ENCODE assay signal across 8 cellular contexts in genomic region chr14:78566017-78566858, GRCh38.
DNase-seq lines count a peak whose midpoint lies in the region; ATAC-seq, FAIRE-seq and TF ChIP-seq lines count a peak whose summit lies in the region.

No MANE protein-coding gene starts in this region.

- H3K27me3 ChIP-seq in RWPE2 (ENCODE audit: insufficient read depth, poor library complexity, severe bottlenecking) (no peaks in the 10 kb centered on the region), parathyroid adenoma (ENCODE audit: control insufficient read depth, insufficient read depth, low read length) (no peaks in the 10 kb centered on the region)

- H3K4me1 ChIP-seq in ES-I3 (ENCODE audit: insufficient read depth, low read length) = peaks cover 7% of the 10 kb centered on the region; the same call in 1 of the 2 replicates
- H3K4me1 ChIP-seq in RWPE2 (ENCODE audit: insufficient read depth, poor library complexity, severe bottlenecking) = no peaks in the 10 kb centered on the region
- no peaks in the 10 kb centered on the region for H3K4me1 ChIP-seq in parathyroid adenoma

- H3K4me2 ChIP-seq in parathyroid adenoma (ENCODE audit: low read length) = peak overlapping the region; percentile 6

- H3K27ac ChIP-seq in RWPE2 (ENCODE audit: poor library complexity, severe bottlenecking) (no peak overlapping the region), parathyroid adenoma (no peak overlapping the region)

- H3K9me3 ChIP-seq in ES-I3 (ENCODE audit: control insufficient read depth, insufficient read depth, low read length) (no peaks in the 10 kb centered on the region), RWPE2 (ENCODE audit: severe bottlenecking) (no peaks in the 10 kb centered on the region), parathyroid adenoma (ENCODE audit: control insufficient read depth, low read length) (no peaks in the 10 kb centered on the region)

- H3K4me3 ChIP-seq in RWPE2 (ENCODE audit: severe bottlenecking) (no peak overlapping the region), parathyroid adenoma (ENCODE audit: low read depth, low read length) (no peak overlapping the region)

- peak; percentile 81 for TF ChIP-seq CTCF in LNCAP (IDR thresholded peaks at IDR 0.05)
- TF ChIP-seq CTCF in RWPE2 (IDR thresholded peaks at IDR 0.05; ENCODE audit: poor library complexity, severe bottlenecking) = peak; percentile 93
- TF ChIP-seq CTCF in parathyroid adenoma (IDR thresholded peaks at IDR 0.05) = peak; percentile 87

- no peaks in the 10 kb centered on the region for H3K36me3 ChIP-seq in ES-I3 (ENCODE audit: insufficient read depth, low read length)
- H3K36me3 ChIP-seq in RWPE2 (ENCODE audit: low read depth) = no peaks in the 10 kb centered on the region
- H3K36me3 ChIP-seq in parathyroid adenoma (ENCODE audit: control insufficient read depth, insufficient read depth, low read length) = no peaks in the 10 kb centered on the region

- intact Hi-C loops in Right ventricle myocardium inferior (cut with DNase I) = loop anchor here (1.0 to 10.0 kb wide), 3 partner anchors 118 to 704 kb away; no protein-coding TSS in a partner anchor

- ATAC-seq in RWPE2 (ENCODE audit: low read depth) (peak; percentile 98), Right ventricle myocardium inferior (peak; percentile 85)
- ATAC-seq in activated naive CD4-positive, alpha-beta T cell treated with anti-CD3 and anti-CD28 coated beads, Interleukin-2, amount 50 U/mL, for 72 hours = peak; percentile 85 to 96

- peak; percentile 3 for DNase-seq in GOT3 (lab: John Stamatoyannopoulos, UW)
- no peak for DNase-seq in RWPE2 (ENCODE audit: low spot score)
- peak; percentile 55 to 73 for DNase-seq in activated naive CD4-positive, alpha-beta T cell treated with anti-CD3 and anti-CD28 coated beads, Interleukin-2, amount 50 U/mL, for 72 hours (ENCODE audit: low spot score in 2 of 2)
- DNase-seq in Right ventricle myocardium inferior (ENCODE audit: missing footprints) = peak; percentile 66
- peak; percentile 78 for DNase-seq in urothelium cell line (ENCODE audit: low spot score)

- H3K79me2 ChIP-seq in parathyroid adenoma = no peaks in the 10 kb centered on the region

- H3K27ac Mint-ChIP-seq in activated naive CD4-positive, alpha-beta T cell treated with anti-CD3 and anti-CD28 coated beads, Interleukin-2, amount 50 U/mL, for 72 hours = no peak overlapping the region

- peak overlapping the region; percentile 93 for H2AFZ ChIP-seq in parathyroid adenoma

- H3K9ac ChIP-seq in ES-I3 (ENCODE audit: low read depth, low read length) (peak overlapping the region; percentile 51; the same call in 1 of the 2 replicates), parathyroid adenoma (no peak overlapping the region)

- peak; percentile 96 for FAIRE-seq in urothelium cell line (lab: Jason Lieb, UNC)

- H3K9me3 Mint-ChIP-seq in activated naive CD4-positive, alpha-beta T cell treated with anti-CD3 and anti-CD28 coated beads, Interleukin-2, amount 50 U/mL, for 72 hours = no peaks in the 10 kb centered on the region

- no peaks in the 10 kb centered on the region for H3K36me3 Mint-ChIP-seq in activated naive CD4-positive, alpha-beta T cell treated with anti-CD3 and anti-CD28 coated beads, Interleukin-2, amount 50 U/mL, for 72 hours
